9 cellular contexts compared by ENCODE assay signal in the genomic region with DNA sequence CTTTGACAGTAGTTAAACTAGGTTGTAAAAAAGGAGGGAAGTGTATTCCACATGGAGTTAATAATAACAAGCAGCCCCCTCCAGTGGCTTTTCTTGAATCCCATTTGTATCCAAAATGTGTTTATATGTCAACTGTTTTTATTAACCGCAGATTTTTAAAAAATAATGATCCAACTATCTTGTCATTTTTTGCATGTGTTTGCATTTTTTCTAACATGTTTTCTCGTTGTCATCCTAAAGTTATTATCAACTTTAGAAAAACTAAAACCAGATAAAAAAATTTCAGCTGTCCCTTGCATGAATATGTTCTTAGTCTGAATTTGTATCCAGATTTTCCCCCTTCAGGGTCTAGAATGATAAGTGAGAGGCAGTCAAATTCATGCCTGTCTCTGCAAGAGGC.
"Had no signal": no experiment of that assay in that cellular context is flagged by ENCODE, and none has a peak within 500 bp of the region (broad histone marks: within the 10 kb centered on the region; RNA-seq: fewer than 3 reads in every experiment).

No MANE protein-coding gene starts in this region.

- H2AFZ ChIP-seq: GM23338 had no signal

- H3K4me3 ChIP-seq: GM23338 had no signal

- H3K4me2 ChIP-seq: GM23338 had no signal

- H3K27ac ChIP-seq: HL-60 had no signal

- ATAC-seq: GM23338, HCT116 had no signal

- DNase-seq: H9, HFFc6, Kasumi-1, KG1 had no signal

- FAIRE-seq: H1, H54 had no signal
